Comparison of ENCODE assay signal across 15 cellular contexts in the genomic region with DNA sequence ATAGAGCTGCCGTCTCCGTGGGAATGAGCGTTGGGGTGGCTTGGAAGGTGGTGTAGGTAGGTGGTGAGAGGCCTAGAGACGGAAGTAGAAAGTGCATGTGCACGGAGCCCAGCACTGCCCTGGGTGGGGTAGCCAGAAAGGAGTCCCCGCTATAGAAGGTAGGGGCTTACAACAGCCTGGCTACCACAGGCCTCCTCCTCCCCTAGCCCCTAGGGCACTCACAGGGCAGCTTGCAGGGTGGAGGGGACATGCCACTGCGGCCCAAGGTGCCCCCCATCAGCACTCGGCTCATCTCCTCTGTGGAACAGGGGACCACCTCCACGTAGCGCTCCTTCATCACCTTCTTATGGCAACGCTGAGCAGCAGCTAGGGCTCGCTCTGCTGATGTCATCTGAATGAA.
"Had no signal": no experiment of that assay in that cellular context is flagged by ENCODE, and none has a peak within 500 bp of the region (broad histone marks: within the 10 kb centered on the region; RNA-seq: fewer than 3 reads in every experiment).

No MANE protein-coding gene starts in this region.

- H3K4me3 ChIP-seq: esophagus squamous epithelium, SJSA1, uterus had no signal

- H3K36me3 ChIP-seq: uterus had no signal

- H3K9me3 Mint-ChIP-seq: activated T-helper 2 cell treated with anti-CD3 and anti-CD28 coated beads, Interferon-gamma antibody, Interleukin-2, Interleukin-4, amounts not matched to agents 10 μg/mL and 5 μg/mL and 100 μg/mL, durations not matched to agents 14 hours and 24 hours and 36 hours; natural killer cell treated with Interleukin-12 subunit alpha and Interleukin-12 subunit beta and Interleukin-15 and Interleukin-18, amount 100 ng/mL, for 72 hours had no signal

- H3K27me3 Mint-ChIP-seq: natural killer cell treated with Interleukin-12 subunit alpha and Interleukin-12 subunit beta and Interleukin-15 and Interleukin-18, amount 100 ng/mL, for 72 hours had no signal

- H3K4me1 ChIP-seq: SJSA1 had no signal

- H3K4me3 Mint-ChIP-seq: natural killer cell treated with Interleukin-12 subunit alpha and Interleukin-12 subunit beta and Interleukin-15 and Interleukin-18, amount 100 ng/mL, for 72 hours had no signal

- H3K9me3 ChIP-seq: esophagus squamous epithelium, SJSA1, uterus had no signal

- DNase-seq: activated CD8-positive, alpha-beta memory T cell treated with anti-CD3 and anti-CD28 coated beads for 24 hours; activated naive CD4-positive, alpha-beta T cell treated with anti-CD3 and anti-CD28 coated beads, Interleukin-2, amount 50 U/mL, for 16 hours; amniotic stem cell; cortex of kidney; effector CD4-positive, alpha-beta T cell; esophagus squamous epithelium; kidney glomerular epithelial cell; left ventricle myocardium superior; mesendoderm; stimulated activated CD4-positive, alpha-beta T cell treated with anti-CD3 and anti-CD28 coated beads, Interleukin-1b, Interleukin-23, amount 100 ng/mL, for 48 hours; SW 1271; uterus had no signal

- H3K27ac ChIP-seq: esophagus squamous epithelium, SJSA1, uterus had no signal

- ATAC-seq: left ventricle myocardium superior; natural killer cell treated with Interleukin-12 subunit alpha and Interleukin-12 subunit beta and Interleukin-15 and Interleukin-18, amount 100 ng/mL, for 72 hours had no signal

- H3K27me3 ChIP-seq: esophagus squamous epithelium, SJSA1, uterus had no signal

- H3K36me3 Mint-ChIP-seq: natural killer cell treated with Interleukin-12 subunit alpha and Interleukin-12 subunit beta and Interleukin-15 and Interleukin-18, amount 100 ng/mL, for 72 hours had no signal
